ENCODE assay signal across 15 cellular contexts in the genomic region with DNA sequence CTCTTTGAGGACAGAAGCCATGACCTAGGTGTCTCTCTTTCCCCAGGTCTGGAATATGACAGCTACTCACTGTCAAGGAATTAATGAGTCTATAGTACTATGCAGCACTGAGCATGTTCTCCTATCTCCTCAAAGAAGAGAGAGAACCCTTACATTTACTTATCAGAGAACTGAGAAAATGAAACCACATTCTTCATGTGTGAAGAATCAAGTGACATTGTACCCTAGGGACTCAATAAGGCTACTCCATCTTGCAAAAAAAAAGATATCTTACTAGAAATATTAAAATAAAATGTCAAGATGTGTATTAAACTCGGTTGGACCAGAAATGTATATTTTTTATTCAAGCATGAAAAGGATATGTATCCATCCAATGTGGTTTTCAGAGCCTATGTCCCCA.
A peak's percentile ranks its signal among the peaks of the same experiment; 100 is the strongest.
DNase-seq lines count a peak whose midpoint lies in the region; ATAC-seq and TF ChIP-seq lines count a peak whose summit lies in the region.
"Had no signal": no experiment of that assay in that cellular context is flagged by ENCODE, and none has a peak within 500 bp of the region (broad histone marks: within the 10 kb centered on the region; RNA-seq: fewer than 3 reads in every experiment).

No MANE protein-coding gene starts in this region.

- H3K4me3 Mint-ChIP-seq in chondrocyte (ENCODE audit: unreplicated experiment), result no peak overlapping the region
- H3K4me3 Mint-ChIP-seq: activated T-helper 17 cell treated with anti-CD3 and anti-CD28 coated beads, Interleukin-2, amount 50 U/mL, for 72 hours; effector memory CD8-positive, alpha-beta T cell had no signal

- peak overlapping the region; percentile 91 for H3K27ac Mint-ChIP-seq in chondrocyte (ENCODE audit: unreplicated experiment)
- H3K27ac Mint-ChIP-seq: activated T-helper 17 cell treated with anti-CD3 and anti-CD28 coated beads, Interleukin-2, amount 50 U/mL, for 72 hours; effector memory CD8-positive, alpha-beta T cell had no signal

- H3K9me3 ChIP-seq in BLaER1 treated with 17β-estradiol and CSF1 and Interleukin-3, amounts not matched to agents 10 nM and 100 nM (replicated peaks in 1 of 11), result no peaks in the 10 kb centered on the region
- no peaks in the 10 kb centered on the region for H3K9me3 ChIP-seq in prostate gland

- H3K36me3 Mint-ChIP-seq in chondrocyte (ENCODE audit: low read depth), result peaks cover 6% of the 10 kb centered on the region

- H3K4me2 ChIP-seq in BLaER1 treated with 17β-estradiol and CSF1 and Interleukin-3, amounts not matched to agents 10 nM and 100 nM, result peak overlapping the region; percentile 9 to 53 (median 34); a peak in 15 of 22 replicates

- H3K27ac ChIP-seq in BLaER1 treated with 17β-estradiol and CSF1 and Interleukin-3, amounts not matched to agents 10 nM and 100 nM, result peak overlapping the region; percentile 40 to 78 (median 64); a peak in 21 of 22 replicates
- no peak overlapping the region for H3K27ac ChIP-seq in prostate gland
- H3K27ac ChIP-seq: parathyroid adenoma had no signal

- H3K4me1 ChIP-seq in BLaER1 treated with 17β-estradiol and CSF1 and Interleukin-3, amounts not matched to agents 10 nM and 100 nM, result peaks cover 11 to 60% (median 15%) of the 10 kb centered on the region in 10 experiments; a peak in 18 of 20 replicates
- no peaks in the 10 kb centered on the region for H3K4me1 ChIP-seq in prostate gland (replicated peaks)

- no peaks in the 10 kb centered on the region for H3K27me3 Mint-ChIP-seq in chondrocyte (ENCODE audit: low read depth)
- H3K27me3 Mint-ChIP-seq: activated T-helper 17 cell treated with anti-CD3 and anti-CD28 coated beads, Interleukin-2, amount 50 U/mL, for 72 hours; effector memory CD8-positive, alpha-beta T cell had no signal

- H3K27me3 ChIP-seq in BLaER1 treated with 17β-estradiol and CSF1 and Interleukin-3, amounts not matched to agents 10 nM and 100 nM, result no peaks in the 10 kb centered on the region
- no peaks in the 10 kb centered on the region for H3K27me3 ChIP-seq in prostate gland (replicated peaks; ENCODE audit: insufficient read depth)

- 81% methylated on average over 1 of the region's 1 CpG for WGBS in prostate gland

- no peak overlapping the region for H3K4me3 ChIP-seq in BLaER1 treated with 17β-estradiol and CSF1 and Interleukin-3, amounts not matched to agents 10 nM and 100 nM
- H3K4me3 ChIP-seq in prostate gland, result no peak overlapping the region

- H3K9ac ChIP-seq in BLaER1 treated with 17β-estradiol and CSF1 and Interleukin-3, amounts not matched to agents 10 nM and 100 nM, result peak overlapping the region in 3 of 11 experiments; percentile 36 to 46 (median 46); a peak in 4 of 22 replicates
- H3K9ac ChIP-seq: parathyroid adenoma had no signal

- TF ChIP-seq CTCF in chondrocyte (IDR thresholded peaks at IDR 0.05) (no peak), prostate gland (IDR thresholded peaks at IDR 0.05) (no peak)

- H4K20me1 ChIP-seq in BLaER1 treated with 17β-estradiol and CSF1 and Interleukin-3, amounts not matched to agents 10 nM and 100 nM, result no peaks in the 10 kb centered on the region

- H3K4me1 Mint-ChIP-seq in chondrocyte (ENCODE audit: low read depth), result peaks cover 90% of the 10 kb centered on the region

- H3K9me3 Mint-ChIP-seq in chondrocyte (ENCODE audit: low read depth), result no peaks in the 10 kb centered on the region
- H3K9me3 Mint-ChIP-seq: activated T-helper 17 cell treated with anti-CD3 and anti-CD28 coated beads, Interleukin-2, amount 50 U/mL, for 72 hours; effector memory CD8-positive, alpha-beta T cell had no signal

- DNase-seq in chondrocyte (ENCODE audit: low spot score), result no peak
- DNase-seq in DMS53 treated with DMSO at 0.1 percent for 48 hours (lab: John Stamatoyannopoulos, UW; ENCODE audit: unreplicated experiment), result no peak
- DNase-seq in NCI-H1048 (lab: John Stamatoyannopoulos, UW), result no peak
- DNase-seq in prostate gland (ENCODE audit: low spot score), result no peak
- DNase-seq in NCI-H82 (lab: John Stamatoyannopoulos, UW), result no peak
- DNase-seq: activated CD4-positive, alpha-beta T cell treated with anti-CD3 and anti-CD28 coated beads, Interleukin-2, amount 50 U/mL, for 4 hours; COR-L47; effector memory CD8-positive, alpha-beta T cell; NCI-H1694 treated with DMSO at 0.1 percent for 48 hours; NCI-H526 treated with DMSO at 0.1 percent for 48 hours had no signal

- peak; percentile 37 for ATAC-seq in GM21381 (IDR thresholded peaks at IDR 0.05; ENCODE audit: unreplicated experiment)
- peak; percentile 41 for ATAC-seq in HG03342 (IDR thresholded peaks at IDR 0.05; ENCODE audit: unreplicated experiment)
- ATAC-seq: effector memory CD8-positive, alpha-beta T cell had no signal

- intact Hi-C loops in prostate gland (cut with DNase I), result loop anchor here (10.0 kb wide), 2 partner anchors 130 to 240 kb away; partner anchors contain the start of gene COL8A1

- TF ChIP-seq POLR2A in prostate gland (IDR thresholded peaks at IDR 0.05), result no peak

- no peaks in the 10 kb centered on the region for H3K36me3 ChIP-seq in BLaER1 treated with 17β-estradiol and CSF1 and Interleukin-3, amounts not matched to agents 10 nM and 100 nM
- no peaks in the 10 kb centered on the region for H3K36me3 ChIP-seq in prostate gland

Comparison
In these comparisons a context has a peak if more than half of its experiments do, and no peak if none do; other contexts are left out.
1. H3K27ac ChIP-seq: peak in BLaER1 treated with 17β-estradiol and CSF1 and Interleukin-3, amounts not matched to agents 10 nM and 100 nM (11 of 11); none in prostate gland (0 of 2).